Comparison of ENCODE assay signal across 10 cellular contexts in genomic region chr16:1993731-1994131, GRCh38. TPM values are rescaled to one million over a fixed set of nuclear protein-coding genes. Genes with fewer than 3 reads are reported as not detected.
DNase-seq lines count a peak whose midpoint lies in the region; ATAC-seq and TF ChIP-seq lines count a peak whose summit lies in the region.
"Had no signal": no experiment of that assay in that cellular context is flagged by ENCODE, and none has a peak within 500 bp of the region (broad histone marks: within the 10 kb centered on the region; RNA-seq: fewer than 3 reads in every experiment).

No MANE protein-coding gene starts in this region.

- 13 to 59% (median 51%) methylated on average over 1 to 2 of the region's 2 CpGs for WGBS in stomach, 5 donors

- no peak overlapping the region for H3K4me3 Mint-ChIP-seq in T-helper 1 cell treated with Interleukin-12 subunit alpha and Interleukin-12 subunit beta and Interleukin-4 antibody, amounts not matched to agents 30 μg/mL and 1 μg/mL, for 36 hours
- H3K4me3 Mint-ChIP-seq in activated naive CD8-positive, alpha-beta T cell treated with anti-CD3 and anti-CD28 coated beads, Interleukin-2, amount 50 U/mL, for 24 hours = no peak overlapping the region
- peak overlapping the region in 8 of 10 donors; percentile 3 to 68 (median 46) for H3K4me3 Mint-ChIP-seq in naive thymus-derived CD8-positive, alpha-beta T cell
- H3K4me3 Mint-ChIP-seq: endodermal cell had no signal

- no peak for ATAC-seq in activated naive CD8-positive, alpha-beta T cell treated with anti-CD3 and anti-CD28 coated beads, Interleukin-2, amount 50 U/mL, for 24 hours
- ATAC-seq in naive thymus-derived CD8-positive, alpha-beta T cell = no peak
- ATAC-seq in HG03280 (IDR thresholded peaks at IDR 0.05; ENCODE audit: unreplicated experiment) = no peak

- H3K27ac ChIP-seq in stomach = no peak overlapping the region
- H3K27ac ChIP-seq: tibial nerve had no signal

- H3K4me1 ChIP-seq in stomach = peaks cover 27 to 48% (median 41%) of the 10 kb centered on the region in 4 donors

- TF ChIP-seq CTCF in stomach (IDR thresholded peaks at IDR 0.05) = no peak

- DNase-seq in T-helper 1 cell (no peak), HuH-7 (ENCODE audit: low spot score) (peak; percentile 61), stomach (no peak), T1000 (lab: John Stamatoyannopoulos, UW) (no peak)
- no peak for DNase-seq in activated naive CD8-positive, alpha-beta T cell treated with anti-CD3 and anti-CD28 coated beads, Interleukin-2, amount 50 U/mL, for 24 hours
- DNase-seq in naive thymus-derived CD8-positive, alpha-beta T cell = no peak
- DNase-seq: endodermal cell had no signal

- TF ChIP-seq POLR2A in stomach (IDR thresholded peaks at IDR 0.05) = no peak

- H3K27me3 Mint-ChIP-seq in T-helper 1 cell treated with Interleukin-12 subunit alpha and Interleukin-12 subunit beta and Interleukin-4 antibody, amounts not matched to agents 30 μg/mL and 1 μg/mL, for 36 hours (ENCODE audit: low read depth) = peaks cover 4% of the 10 kb centered on the region
- peaks cover 8% of the 10 kb centered on the region for H3K27me3 Mint-ChIP-seq in activated naive CD8-positive, alpha-beta T cell treated with anti-CD3 and anti-CD28 coated beads, Interleukin-2, amount 50 U/mL, for 24 hours
- H3K27me3 Mint-ChIP-seq in naive thymus-derived CD8-positive, alpha-beta T cell = peaks cover 1 to 18% (median 3%) of the 10 kb centered on the region in 5 donors

- intact Hi-C loops in stomach (cut with DNase I; ENCODE audit: low total_unique reads) = no loop called here

- peaks cover 7 to 45% (median 31%) of the 10 kb centered on the region in 3 donors for H3K27me3 ChIP-seq in stomach

- TF ChIP-seq EP300 in stomach (IDR thresholded peaks at IDR 0.05) = no peak

- POLR2A ChIA-PET in naive thymus-derived CD8-positive, alpha-beta T cell (lab: Charles Lee) = interaction anchor here (1.3 to 5.9 kb wide), 3 partner anchors 8 to 28 kb away, joined by 5 to 47 read pairs (median 21); partner anchors contain the start of genes RNF151, RPS2 and ZNF598

- H3K27ac Mint-ChIP-seq in T-helper 1 cell treated with Interleukin-12 subunit alpha and Interleukin-12 subunit beta and Interleukin-4 antibody, amounts not matched to agents 30 μg/mL and 1 μg/mL, for 36 hours = peak overlapping the region; percentile 67
- H3K27ac Mint-ChIP-seq in activated naive CD8-positive, alpha-beta T cell treated with anti-CD3 and anti-CD28 coated beads, Interleukin-2, amount 50 U/mL, for 24 hours = peak overlapping the region; percentile 19
- peak overlapping the region in 9 of 10 donors; percentile 51 to 89 (median 85) for H3K27ac Mint-ChIP-seq in naive thymus-derived CD8-positive, alpha-beta T cell
- H3K27ac Mint-ChIP-seq: endodermal cell had no signal

- peaks cover 12 to 30% (median 22%) of the 10 kb centered on the region in 4 donors for H3K36me3 ChIP-seq in stomach

- H3K4me3 ChIP-seq in stomach = no peak overlapping the region
- H3K4me3 ChIP-seq: tibial nerve had no signal

- peaks cover 10% of the 10 kb centered on the region for H3K36me3 Mint-ChIP-seq in T-helper 1 cell treated with Interleukin-12 subunit alpha and Interleukin-12 subunit beta and Interleukin-4 antibody, amounts not matched to agents 30 μg/mL and 1 μg/mL, for 36 hours (ENCODE audit: low read depth)
- peaks cover 12% of the 10 kb centered on the region for H3K36me3 Mint-ChIP-seq in activated naive CD8-positive, alpha-beta T cell treated with anti-CD3 and anti-CD28 coated beads, Interleukin-2, amount 50 U/mL, for 24 hours (ENCODE audit: low read depth)
- H3K36me3 Mint-ChIP-seq in naive thymus-derived CD8-positive, alpha-beta T cell = peaks cover 0 to 11% (median 0%) of the 10 kb centered on the region in 3 donors

- peaks cover 18% of the 10 kb centered on the region for H3K4me1 Mint-ChIP-seq in T-helper 1 cell treated with Interleukin-12 subunit alpha and Interleukin-12 subunit beta and Interleukin-4 antibody, amounts not matched to agents 30 μg/mL and 1 μg/mL, for 36 hours (ENCODE audit: low read depth)
- H3K4me1 Mint-ChIP-seq in activated naive CD8-positive, alpha-beta T cell treated with anti-CD3 and anti-CD28 coated beads, Interleukin-2, amount 50 U/mL, for 24 hours = peaks cover 42% of the 10 kb centered on the region
- peaks cover 6 to 25% (median 17%) of the 10 kb centered on the region in 4 donors for H3K4me1 Mint-ChIP-seq in naive thymus-derived CD8-positive, alpha-beta T cell

- no peaks in the 10 kb centered on the region for H3K9me3 Mint-ChIP-seq in T-helper 1 cell treated with Interleukin-12 subunit alpha and Interleukin-12 subunit beta and Interleukin-4 antibody, amounts not matched to agents 30 μg/mL and 1 μg/mL, for 36 hours
- H3K9me3 Mint-ChIP-seq in activated naive CD8-positive, alpha-beta T cell treated with anti-CD3 and anti-CD28 coated beads, Interleukin-2, amount 50 U/mL, for 24 hours = no peaks in the 10 kb centered on the region
- no peaks in the 10 kb centered on the region for H3K9me3 Mint-ChIP-seq in naive thymus-derived CD8-positive, alpha-beta T cell
- H3K9me3 Mint-ChIP-seq: endodermal cell had no signal

- H3K9me3 ChIP-seq in stomach = no peaks in the 10 kb centered on the region
- H3K9me3 ChIP-seq: tibial nerve had no signal

RNA-seq across cellular contexts. Expression of gene SYNGR3, which starts 4.0 kb away (rescaled TPM):
- total RNA-seq in naive thymus-derived CD8-positive, alpha-beta T cell = under 1 TPM; 0.60 to 0.77 TPM
- 1 to 10 TPM in 1 of 3 donors, under 1 TPM in 1, not detected in 1; 0.77 to 1.1 TPM for polyA plus RNA-seq in naive thymus-derived CD8-positive, alpha-beta T cell
- 1 to 10 TPM in 1 of 5 donors, not detected in 4; 1.7 TPM for total RNA-seq in stomach
- 1 to 10 TPM in 1 of 3 donors, not detected in 2; 1.3 TPM for polyA plus RNA-seq in stomach

RNA-seq across cellular contexts. Expression of gene GFER, which starts 9.7 kb away (rescaled TPM):
- total RNA-seq in naive thymus-derived CD8-positive, alpha-beta T cell = 10 to 100 TPM; 15.9 to 22.3 TPM
- polyA plus RNA-seq in naive thymus-derived CD8-positive, alpha-beta T cell = 10 to 100 TPM; 21.4 to 30.0 (median 26.3) TPM
- 100 to 1,000 TPM in 1 of 5 donors, 10 to 100 TPM in 1, 1 to 10 TPM in 3; 3.1 to 313 (median 9.9) TPM for total RNA-seq in stomach
- 10 to 100 TPM; 31.2 to 50.6 (median 36.1) TPM for polyA plus RNA-seq in stomach

RNA-seq across cellular contexts. Expression of gene NOXO1, which starts 12.5 kb away (rescaled TPM):
- total RNA-seq in naive thymus-derived CD8-positive, alpha-beta T cell = 1 to 10 TPM; 1.3 to 2.3 TPM
- not detected for polyA plus RNA-seq in naive thymus-derived CD8-positive, alpha-beta T cell
- total RNA-seq in stomach = 10 to 100 TPM in 1 of 5 donors, not detected in 4; 58.2 TPM
- 1 to 10 TPM; 1.2 to 3.4 (median 2.6) TPM for polyA plus RNA-seq in stomach

RNA-seq across cellular contexts. Expression of gene ZNF598, which starts 15.9 kb away (rescaled TPM):
- total RNA-seq in naive thymus-derived CD8-positive, alpha-beta T cell = 10 to 100 TPM; 58.6 to 66.2 TPM
- polyA plus RNA-seq in naive thymus-derived CD8-positive, alpha-beta T cell = 1 to 10 TPM; 3.4 to 10.0 (median 3.6) TPM
- total RNA-seq in stomach = 10 to 100 TPM; 16.3 to 86.2 (median 34.8) TPM
- polyA plus RNA-seq in stomach = 10 to 100 TPM; 21.1 to 31.0 (median 21.4) TPM

RNA-seq across cellular contexts. Expression of gene TBL3, which starts 21.9 kb away (rescaled TPM):
- total RNA-seq in naive thymus-derived CD8-positive, alpha-beta T cell = 10 to 100 TPM; 30.0 to 33.4 TPM
- 10 to 100 TPM; 44.6 to 61.8 (median 52.2) TPM for polyA plus RNA-seq in naive thymus-derived CD8-positive, alpha-beta T cell
- 100 to 1,000 TPM in 1 of 5 donors, 10 to 100 TPM in 3, 1 to 10 TPM in 1; 9.4 to 174 (median 26.3) TPM for total RNA-seq in stomach
- polyA plus RNA-seq in stomach = 10 to 100 TPM; 32.7 to 52.7 (median 48.9) TPM

Comparison
In these comparisons a context has a peak if more than half of its experiments do, and no peak if none do; other contexts are left out.
1. H3K27ac Mint-ChIP-seq: peak in every context shown above with its lines; median percentile 85 in naive thymus-derived CD8-positive, alpha-beta T cell; 67 in T-helper 1 cell treated with Interleukin-12 subunit alpha and Interleukin-12 subunit beta and Interleukin-4 antibody, amounts not matched to agents 30 μg/mL and 1 μg/mL, for 36 hours; 19 in activated naive CD8-positive, alpha-beta T cell treated with anti-CD3 and anti-CD28 coated beads, Interleukin-2, amount 50 U/mL, for 24 hours.
2. H3K4me3 Mint-ChIP-seq: peak in naive thymus-derived CD8-positive, alpha-beta T cell (8 of 10); none in T-helper 1 cell treated with Interleukin-12 subunit alpha and Interleukin-12 subunit beta and Interleukin-4 antibody, amounts not matched to agents 30 μg/mL and 1 μg/mL, for 36 hours (single experiment) and activated naive CD8-positive, alpha-beta T cell treated with anti-CD3 and anti-CD28 coated beads, Interleukin-2, amount 50 U/mL, for 24 hours (single experiment).